Comparison of ENCODE assay signal across 8 cellular contexts in genomic region chr7:105011771-105012502, GRCh38. TPM values are rescaled to one million over a fixed set of nuclear protein-coding genes. Genes with fewer than 3 reads are reported as not detected.
DNase-seq lines count a peak whose midpoint lies in the region; ATAC-seq and TF ChIP-seq lines count a peak whose summit lies in the region.

No MANE protein-coding gene starts in this region.

- in situ Hi-C loops in Panc1 (cut with HindIII; ENCODE audit: low pct_unique_long_range_greater_than_20kb, low sequenced_read_pairs) = no loop called here

- peak in 2 of 5 donors; percentile 18 to 31 for DNase-seq in CD8-positive, alpha-beta memory T cell
- no peak for DNase-seq in Panc1 (ENCODE audit: low read depth, low spot score)
- peak; percentile 22 for DNase-seq in astrocyte of the hippocampus (ENCODE audit: low read depth, low spot score)
- peak in 1 of 3 donors; percentile 28 for DNase-seq in right lobe of liver
- no peak for DNase-seq in cerebellum (ENCODE audit: low spot score)

- peak; percentile 7 for TF ChIP-seq POLR2A in right lobe of liver (IDR thresholded peaks at IDR 0.05)

- TF ChIP-seq CTCF in Panc1 (IDR thresholded peaks at IDR 0.05) (no peak), right lobe of liver (IDR thresholded peaks at IDR 0.05) (no peak)

- peaks cover 0 to 80% (median 4%) of the 10 kb centered on the region in 3 donors for H3K36me3 Mint-ChIP-seq in CD8-positive, alpha-beta memory T cell

- CTCF ChIA-PET in CD8-positive, alpha-beta memory T cell (lab: Charles Lee) = interaction anchor here (0.6 to 14.8 kb wide), 3 partner anchors 31 to 91 kb away, joined by 3 to 204 read pairs (median 4); no protein-coding TSS in a partner anchor
- CTCF ChIA-PET in Panc1 (lab: Charles Lee) = no interaction called here

- H3K4me3 ChIP-seq in CD8-positive, alpha-beta memory T cell (ENCODE audit: low read length) = peak overlapping the region; percentile 100
- H3K4me3 ChIP-seq in Panc1 (ENCODE audit: low read depth in 2 of 2, low read length in 2 of 2) (peak overlapping the region; percentile 92 to 93), right lobe of liver (peak overlapping the region; percentile 73 to 79 (median 77)), stomach smooth muscle (ENCODE audit: low read length in 2 of 2) (peak overlapping the region; percentile 83 to 99)

- no peaks in the 10 kb centered on the region for H3K36me3 ChIP-seq in CD8-positive, alpha-beta memory T cell (ENCODE audit: insufficient read depth, low read length)
- H3K36me3 ChIP-seq in Panc1 (ENCODE audit: control insufficient read depth, insufficient read depth, low read length) (peaks cover 18% of the 10 kb centered on the region), right lobe of liver (no peaks in the 10 kb centered on the region), stomach smooth muscle (ENCODE audit: control insufficient read depth in 2 of 2, insufficient read depth in 2 of 2, low read length in 2 of 2) (no peaks in the 10 kb centered on the region)

- H3K4me1 Mint-ChIP-seq in CD8-positive, alpha-beta memory T cell = peaks cover 37 to 44% (median 43%) of the 10 kb centered on the region in 3 donors

- intact Hi-C loops in Panc1 (cut with micrococcal nuclease; ENCODE audit: unreplicated experiment) (no loop called here), right lobe of liver (cut with DNase I) (no loop called here)

- POLR2A ChIA-PET in CD8-positive, alpha-beta memory T cell (lab: Charles Lee) = interaction anchor here (0.6 to 10.0 kb wide), 7 partner anchors 20 to 1101 kb away, joined by 3 to 227 read pairs (median 12); no protein-coding TSS in a partner anchor
- POLR2A ChIA-PET in Panc1 (lab: Charles Lee) = interaction anchor here (0.7 to 1.5 kb wide), 3 partner anchors 10 to 72 kb away, joined by 4 to 14 read pairs (median 4); no protein-coding TSS in a partner anchor

- no peaks in the 10 kb centered on the region for H3K27me3 ChIP-seq in CD8-positive, alpha-beta memory T cell (ENCODE audit: insufficient read depth, low read length, poor library complexity, severe bottlenecking)
- H3K27me3 ChIP-seq in Panc1 (ENCODE audit: control insufficient read depth, insufficient read depth, low read length) (no peaks in the 10 kb centered on the region), right lobe of liver (no peaks in the 10 kb centered on the region), stomach smooth muscle (ENCODE audit: control insufficient read depth in 1 of 2, insufficient read depth in 2 of 2, low read length in 2 of 2) (no peaks in the 10 kb centered on the region)

- peaks cover 0 to 14% of the 10 kb centered on the region in 2 donors for H3K27me3 Mint-ChIP-seq in CD8-positive, alpha-beta memory T cell

- peak overlapping the region; percentile 100 for H3K27ac Mint-ChIP-seq in CD8-positive, alpha-beta memory T cell

- H3K4me3 Mint-ChIP-seq in CD8-positive, alpha-beta memory T cell = peak overlapping the region; percentile 96 to 100 (median 98)

- BruUV-seq in Panc1 (replicated peaks; lab: Mats Ljungman, UMichigan) = TSS peak; percentile 65

- H3K9me3 Mint-ChIP-seq in CD8-positive, alpha-beta memory T cell = peaks cover 0 to 17% (median 2%) of the 10 kb centered on the region in 5 donors

- no peaks in the 10 kb centered on the region for H3K9me3 ChIP-seq in CD8-positive, alpha-beta memory T cell (ENCODE audit: low read length)
- H3K9me3 ChIP-seq in Panc1 (ENCODE audit: control insufficient read depth, insufficient read depth, low read depth, low read length) = no peaks in the 10 kb centered on the region
- H3K9me3 ChIP-seq in right lobe of liver = no peaks in the 10 kb centered on the region
- no peaks in the 10 kb centered on the region for H3K9me3 ChIP-seq in stomach smooth muscle (ENCODE audit: control insufficient read depth in 2 of 2, low read length in 2 of 2)

- 0% methylated on average over 23 of the region's 23 CpGs for WGBS in right lobe of liver (ENCODE audit: insufficient coverage, low coverage, low lambda C conversion rate, missing lambda C conversion rate)

- peak overlapping the region; percentile 98 to 100 for H3K9ac ChIP-seq in stomach smooth muscle (ENCODE audit: low read length in 2 of 2)

- ATAC-seq in Panc1 (no peak), right lobe of liver (no peak), GM21576 (IDR thresholded peaks at IDR 0.05; ENCODE audit: unreplicated experiment) (no peak), HG02763 (IDR thresholded peaks at IDR 0.05; ENCODE audit: unreplicated experiment) (no peak)

- peaks cover 39% of the 10 kb centered on the region for H3K4me1 ChIP-seq in CD8-positive, alpha-beta memory T cell (ENCODE audit: insufficient read depth, low read length)
- H3K4me1 ChIP-seq in Panc1 (ENCODE audit: control insufficient read depth, insufficient read depth, low read length) = peaks cover 23% of the 10 kb centered on the region
- peaks cover 0 to 52% (median 9%) of the 10 kb centered on the region in 4 donors for H3K4me1 ChIP-seq in right lobe of liver
- H3K4me1 ChIP-seq in stomach smooth muscle (ENCODE audit: control insufficient read depth, insufficient read depth, low read length) = peaks cover 21% of the 10 kb centered on the region

- H3K27ac ChIP-seq in CD8-positive, alpha-beta memory T cell (ENCODE audit: low read depth, low read length) = peak overlapping the region; percentile 100
- H3K27ac ChIP-seq in Panc1 (ENCODE audit: low read length) (peak overlapping the region; percentile 100), right lobe of liver (peak overlapping the region; percentile 100), stomach smooth muscle (ENCODE audit: low read length) (peak overlapping the region; percentile 100)

RNA-seq across cellular contexts. Expression of gene KMT2E, which starts 2.1 kb away (rescaled TPM):
- total RNA-seq in CD8-positive, alpha-beta memory T cell = 10 to 100 TPM; 81.0 to 87.5 TPM
- polyA plus RNA-seq in CD8-positive, alpha-beta memory T cell = 237 TPM
- 51.4 TPM for total RNA-seq in Panc1 (2021; ENCODE audit: unreplicated experiment)
- 20.9 TPM for polyA plus RNA-seq in Panc1 (2012; ENCODE audit: insufficient read length)
- 10 to 100 TPM; 21.6 to 31.6 (median 25.3) TPM for total RNA-seq in right lobe of liver
- total RNA-seq in cerebellum = 247 TPM
